ENCODE assay signal across 14 cellular contexts in the genomic region with DNA sequence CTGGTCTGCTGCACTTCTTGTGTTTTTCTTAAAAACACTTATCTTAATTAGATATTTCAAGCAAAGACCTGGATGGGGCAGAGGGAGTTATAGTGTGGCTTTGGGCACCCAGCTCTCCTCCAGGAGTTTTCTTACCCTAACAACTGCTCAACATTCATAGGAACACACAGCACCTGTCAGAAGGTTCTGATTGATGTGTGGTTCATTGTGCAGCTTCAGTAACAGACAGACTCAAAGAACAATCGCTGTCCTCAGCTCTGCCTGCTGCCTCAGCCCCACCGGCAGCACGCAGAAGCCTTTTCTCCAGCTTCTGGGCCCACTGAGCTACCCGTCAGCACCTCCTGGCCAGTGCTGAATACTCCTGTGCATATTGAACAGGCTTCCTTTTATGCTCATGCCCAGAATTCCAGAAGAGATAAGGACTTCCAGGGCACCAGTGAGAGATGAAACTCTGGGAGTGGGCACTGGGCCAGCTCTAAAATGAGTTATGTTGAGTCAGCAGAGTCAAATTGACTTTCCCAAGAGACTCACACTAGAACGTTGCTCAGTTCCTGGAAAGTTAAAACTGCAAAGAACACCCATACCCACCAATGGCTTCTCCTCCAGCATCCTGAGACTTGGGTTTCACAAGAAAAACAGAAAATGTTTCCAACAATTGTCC.
DNase-seq lines count a peak whose midpoint lies in the region; ATAC-seq and TF ChIP-seq lines count a peak whose summit lies in the region.
"Had no signal": no experiment of that assay in that cellular context is flagged by ENCODE, and none has a peak within 500 bp of the region (broad histone marks: within the 10 kb centered on the region; RNA-seq: fewer than 3 reads in every experiment).

No MANE protein-coding gene starts in this region.

- CTCF ChIA-PET in Calu3 (lab: Charles Lee), result no interaction called here
- CTCF ChIA-PET in SK-N-SH (lab: Yijun Ruan, JAX), result no interaction called here
- CTCF ChIA-PET in HEK293T (lab: Yijun Ruan, JAX), result no interaction called here

- H3K27me3 ChIP-seq in SK-N-SH (ENCODE audit: insufficient read depth), result no peaks in the 10 kb centered on the region
- H3K27me3 ChIP-seq: gastroesophageal sphincter had no signal

- no peak for TF ChIP-seq RAD21 in SK-N-SH (IDR thresholded peaks at IDR 0.05; ENCODE audit: low read length)

- H3K27me3 Mint-ChIP-seq in Calu3 (ENCODE audit: unreplicated experiment) (no peaks in the 10 kb centered on the region), osteocyte (ENCODE audit: unreplicated experiment) (no peaks in the 10 kb centered on the region)

- no TSS peak for BruUV-seq in Calu3 (replicated peaks; lab: Mats Ljungman, UMichigan)

- H3K9ac ChIP-seq in SK-N-SH, result no peak overlapping the region

- H3K79me2 ChIP-seq in SK-N-SH (ENCODE audit: insufficient read depth), result no peaks in the 10 kb centered on the region

- no peak overlapping the region for H3K27ac Mint-ChIP-seq in Calu3 (ENCODE audit: unreplicated experiment)
- H3K27ac Mint-ChIP-seq in osteocyte (ENCODE audit: unreplicated experiment), result peak overlapping the region; percentile 32
- H3K27ac Mint-ChIP-seq: activated naive CD4-positive, alpha-beta T cell treated with anti-CD3 and anti-CD28 coated beads for 36 hours; naive thymus-derived CD8-positive, alpha-beta T cell had no signal

- H3K36me3 Mint-ChIP-seq in Calu3 (ENCODE audit: insufficient read depth, unreplicated experiment) (no peaks in the 10 kb centered on the region), osteocyte (ENCODE audit: unreplicated experiment) (peaks cover 63% of the 10 kb centered on the region)
- H3K36me3 Mint-ChIP-seq: naive thymus-derived CD8-positive, alpha-beta T cell had no signal

- H3K4me1 ChIP-seq in SK-N-SH (ENCODE audit: control insufficient read depth in 1 of 2, insufficient read depth in 2 of 2, low read depth in 1 of 2, low read length in 1 of 2), result peaks cover 10 to 16% of the 10 kb centered on the region in 2 experiments; a peak in 3 of 4 replicates

- TF ChIP-seq CTCF in Calu3 (IDR thresholded peaks at IDR 0.05; ENCODE audit: unreplicated experiment) (no peak), SK-N-SH (IDR thresholded peaks at IDR 0.05) (no peak), foreskin fibroblast (IDR thresholded peaks at IDR 0.05; ENCODE audit: low read depth, low read length) (no peak), osteocyte (IDR thresholded peaks at IDR 0.05) (no peak)

- no peaks in the 10 kb centered on the region for H3K9me3 Mint-ChIP-seq in Calu3 (ENCODE audit: low read depth, unreplicated experiment)
- H3K9me3 Mint-ChIP-seq in osteocyte (ENCODE audit: unreplicated experiment), result no peaks in the 10 kb centered on the region
- H3K9me3 Mint-ChIP-seq: activated naive CD4-positive, alpha-beta T cell treated with anti-CD3 and anti-CD28 coated beads for 36 hours had no signal

- H4K20me1 ChIP-seq in SK-N-SH (ENCODE audit: insufficient read depth), result peaks cover 6% of the 10 kb centered on the region; the same call in 1 of the 2 replicates

- DNase-seq in Calu3, result peak; percentile 3
- DNase-seq in SK-N-SH, result peak; percentile 44
- DNase-seq in foreskin fibroblast, result peak; percentile 54 to 78
- DNase-seq in osteocyte (ENCODE audit: extremely low spot score, unreplicated experiment), result no peak
- DNase-seq in NCI-H82 treated with DMSO at 0.1 percent for 48 hours (lab: John Stamatoyannopoulos, UW; ENCODE audit: unreplicated experiment), result no peak
- DNase-seq in HEK293T (ENCODE audit: extremely low spot score), result no peak
- DNase-seq in Kasumi-1 (lab: John Stamatoyannopoulos, UW), result no peak
- DNase-seq: activated naive CD4-positive, alpha-beta T cell treated with anti-CD3 and anti-CD28 coated beads for 36 hours; COR-L47; naive thymus-derived CD8-positive, alpha-beta T cell; NCI-H1694 treated with DMSO at 0.1 percent for 48 hours had no signal

- POLR2A ChIA-PET in SK-N-SH (lab: Yijun Ruan, JAX) (interaction anchor here (0.6 kb wide), 1 partner anchor 705 kb away, joined by 4 read pairs; no protein-coding TSS in a partner anchor), HEK293T (lab: Yijun Ruan, JAX) (no interaction called here)

- H2AFZ ChIP-seq in SK-N-SH (ENCODE audit: low read depth), result no peak overlapping the region
- H2AFZ ChIP-seq: PC-9 had no signal

- peak in 1 of 2 experiments; percentile 10; a peak in 1 of 4 replicates for TF ChIP-seq EP300 in SK-N-SH (IDR thresholded peaks at IDR 0.05; ENCODE audit: borderline replicate concordance in 1 of 2, low read depth in 1 of 2, low read length in 1 of 2)

- H3K27ac ChIP-seq in SK-N-SH (ENCODE audit: low read depth in 2 of 2, low read length in 1 of 2), result peak overlapping the region in 1 of 2 experiments; percentile 50; a peak in 2 of 4 replicates
- H3K27ac ChIP-seq: PC-9 had no signal

- no peak overlapping the region for H3K4me3 ChIP-seq in SK-N-SH (ENCODE audit: low read depth in 2 of 2, low read length in 1 of 2)
- no peak overlapping the region for H3K4me3 ChIP-seq in foreskin fibroblast (ENCODE audit: low read depth in 1 of 2, low read length in 2 of 2)
- H3K4me3 ChIP-seq: gastroesophageal sphincter, PC-9 had no signal

- no peak overlapping the region for H3K4me2 ChIP-seq in SK-N-SH
- H3K4me2 ChIP-seq: PC-9 had no signal

- peaks cover 15% of the 10 kb centered on the region for H3F3A ChIP-seq in SK-N-SH (replicated peaks; ENCODE audit: insufficient read depth)

- ATAC-seq in HG02884 (IDR thresholded peaks at IDR 0.05; ENCODE audit: unreplicated experiment), result no peak
- ATAC-seq: gastroesophageal sphincter; naive thymus-derived CD8-positive, alpha-beta T cell had no signal

- no peaks in the 10 kb centered on the region for H3K9me3 ChIP-seq in SK-N-SH
- H3K9me3 ChIP-seq: gastroesophageal sphincter had no signal

- intact Hi-C loops in Calu3 (cut with micrococcal nuclease; ENCODE audit: unreplicated experiment), result no loop called here

- H3K4me3 Mint-ChIP-seq in Calu3 (ENCODE audit: low read depth, unreplicated experiment), result no peak overlapping the region
- no peak overlapping the region for H3K4me3 Mint-ChIP-seq in osteocyte (ENCODE audit: unreplicated experiment)
- H3K4me3 Mint-ChIP-seq: activated naive CD4-positive, alpha-beta T cell treated with anti-CD3 and anti-CD28 coated beads for 36 hours; naive thymus-derived CD8-positive, alpha-beta T cell had no signal

- H3K36me3 ChIP-seq in SK-N-SH (replicated peaks in 1 of 2; ENCODE audit: control insufficient read depth in 1 of 2, insufficient read depth in 2 of 2, low read length in 1 of 2), result peaks cover 25 to 34% of the 10 kb centered on the region in 2 experiments

- H3K4me1 Mint-ChIP-seq in Calu3 (ENCODE audit: low read depth, unreplicated experiment), result no peaks in the 10 kb centered on the region
- H3K4me1 Mint-ChIP-seq in osteocyte (ENCODE audit: unreplicated experiment), result peaks cover 14% of the 10 kb centered on the region
- H3K4me1 Mint-ChIP-seq: naive thymus-derived CD8-positive, alpha-beta T cell had no signal

- no peaks in the 10 kb centered on the region for H3K9me2 ChIP-seq in SK-N-SH

- 0% methylated on average over 1 of the region's 5 CpGs for WGBS in SK-N-SH (ENCODE audit: low lambda C conversion rate)

TF ChIP-seq in SK-N-SH, 30 proteins besides CTCF, POLR2A, EP300 and RAD21 (continues in another document):
- peak; percentile 39; the same call in 1 of the 2 replicates for TF ChIP-seq TEAD4 (IDR thresholded peaks at IDR 0.05; ENCODE audit: borderline replicate concordance, insufficient read depth)
- TF ChIP-seq NFIC (IDR thresholded peaks at IDR 0.05; ENCODE audit: borderline replicate concordance), result peak; percentile 80
- TF ChIP-seq, protein P1, sequence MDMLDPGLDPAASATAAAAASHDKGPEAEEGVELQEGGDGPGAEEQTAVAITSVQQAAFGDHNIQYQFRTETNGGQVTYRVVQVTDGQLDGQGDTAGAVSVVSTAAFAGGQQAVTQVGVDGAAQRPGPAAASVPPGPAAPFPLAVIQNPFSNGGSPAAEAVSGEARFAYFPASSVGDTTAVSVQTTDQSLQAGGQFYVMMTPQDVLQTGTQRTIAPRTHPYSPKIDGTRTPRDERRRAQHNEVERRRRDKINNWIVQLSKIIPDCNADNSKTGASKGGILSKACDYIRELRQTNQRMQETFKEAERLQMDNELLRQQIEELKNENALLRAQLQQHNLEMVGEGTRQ (IDR thresholded peaks at IDR 0.05; ENCODE audit: borderline replicate concordance, low read depth, low read length), result no peak
- no peak for TF ChIP-seq NRF1 (IDR thresholded peaks at IDR 0.05; ENCODE audit: low read depth, low read length)
- no peak for TF ChIP-seq SMC3 (IDR thresholded peaks at IDR 0.05; ENCODE audit: low read depth, low read length)
- TF ChIP-seq YY1 (IDR thresholded peaks at IDR 0.05; ENCODE audit: low read depth), result no peak

TF ChIP-seq in HEK293T, 16 proteins besides CTCF, POLR2A, EP300 and RAD21:
- TF ChIP-seq FOXK2 (IDR thresholded peaks at IDR 0.05), result no peak
- no peak for TF ChIP-seq LEF1 (IDR thresholded peaks at IDR 0.05; ENCODE audit: borderline replicate concordance)
- TF ChIP-seq FOXA1 (IDR thresholded peaks at IDR 0.05), result no peak
- TF ChIP-seq ARNT (IDR thresholded peaks at IDR 0.05), result no peak
- no peak for TF ChIP-seq TARDBP (IDR thresholded peaks at IDR 0.05)
- no peak for TF ChIP-seq SUZ12 (IDR thresholded peaks at IDR 0.05)
- no peak for TF ChIP-seq ZNF384 (IDR thresholded peaks at IDR 0.05)
- no peak for TF ChIP-seq L3MBTL2 (conservative IDR thresholded peaks at IDR 0.05)
- TF ChIP-seq HDGF (IDR thresholded peaks at IDR 0.05; ENCODE audit: borderline replicate concordance), result no peak
- no peak for TF ChIP-seq FOXM1 (IDR thresholded peaks at IDR 0.05; ENCODE audit: borderline replicate concordance)
- TF ChIP-seq SP1 (IDR thresholded peaks at IDR 0.05), result no peak
- TF ChIP-seq, protein P2, sequence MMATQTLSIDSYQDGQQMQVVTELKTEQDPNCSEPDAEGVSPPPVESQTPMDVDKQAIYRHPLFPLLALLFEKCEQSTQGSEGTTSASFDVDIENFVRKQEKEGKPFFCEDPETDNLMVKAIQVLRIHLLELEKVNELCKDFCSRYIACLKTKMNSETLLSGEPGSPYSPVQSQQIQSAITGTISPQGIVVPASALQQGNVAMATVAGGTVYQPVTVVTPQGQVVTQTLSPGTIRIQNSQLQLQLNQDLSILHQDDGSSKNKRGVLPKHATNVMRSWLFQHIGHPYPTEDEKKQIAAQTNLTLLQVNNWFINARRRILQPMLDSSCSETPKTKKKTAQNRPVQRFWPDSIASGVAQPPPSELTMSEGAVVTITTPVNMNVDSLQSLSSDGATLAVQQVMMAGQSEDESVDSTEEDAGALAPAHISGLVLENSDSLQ (IDR thresholded peaks at IDR 0.05), result no peak
- no peak for TF ChIP-seq NFRKB (IDR thresholded peaks at IDR 0.05)
- TF ChIP-seq ELF4 (IDR thresholded peaks at IDR 0.05), result no peak

Comparison
In these comparisons a context has a peak if more than half of its experiments do, and no peak if none do; other contexts are left out.
1. DNase-seq: peak in Calu3 (single experiment), SK-N-SH (single experiment) and foreskin fibroblast (2 of 2); none in osteocyte (single experiment), NCI-H82 treated with DMSO at 0.1 percent for 48 hours (single experiment), HEK293T (single experiment) and Kasumi-1 (0 of 2).